In the genomic region with DNA sequence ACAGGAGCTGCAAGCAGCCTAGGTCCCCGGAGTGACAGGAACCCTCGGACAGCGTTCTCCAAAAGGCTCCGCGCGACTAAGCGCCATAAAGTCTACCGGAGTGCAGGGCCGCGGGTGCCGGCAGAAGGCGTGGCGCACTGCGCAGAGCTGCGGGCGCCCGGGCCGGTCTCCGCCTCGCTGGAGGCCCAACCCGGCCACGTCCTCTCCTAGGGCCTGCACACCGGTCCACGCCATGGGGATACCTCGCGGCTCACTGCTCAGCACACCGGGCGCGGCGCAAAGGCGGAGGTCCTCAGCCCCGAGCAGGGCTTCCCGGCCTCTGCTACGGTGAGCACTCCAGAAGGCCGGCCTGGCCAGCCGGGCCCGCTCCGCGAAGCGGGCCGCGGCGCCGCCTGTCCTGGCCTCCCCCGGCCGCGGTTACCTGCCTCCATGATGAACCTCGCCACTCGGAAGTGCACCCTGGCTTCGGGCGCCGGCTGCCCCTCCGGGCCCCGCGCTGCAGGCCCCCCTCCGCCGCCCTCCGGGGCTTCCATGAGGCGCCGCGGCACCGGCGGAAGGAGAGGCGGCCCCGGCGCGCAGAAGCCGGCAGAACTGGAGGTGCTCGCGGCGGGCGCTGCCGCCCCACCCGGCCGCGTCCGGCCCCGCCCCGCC, we compare ENCODE assay signal across 8 cellular contexts. TPM values are rescaled to one million over a fixed set of nuclear protein-coding genes. Genes with fewer than 3 reads are reported as not detected.
DNase-seq lines count a peak whose midpoint lies in the region; ATAC-seq and TF ChIP-seq lines count a peak whose summit lies in the region.

TSS of gene CCNQ (minus strand) at position 599 of the 651 bp plus-strand sequence. CDS start at position 533, 66 bp downstream.

- H3K27me3 ChIP-seq in H9 (ENCODE audit: insufficient read depth, low read length) (no peaks in the 10 kb centered on the region), neuron (ENCODE audit: insufficient read depth, low read length) (peaks cover 2% of the 10 kb centered on the region)

- WGBS in H9 (ENCODE audit: extremely low coverage, insufficient read length, low lambda C conversion rate), result no CpG with 5 or more reads among the region's 79 CpGs

- H3K9me3 ChIP-seq in H9 (ENCODE audit: control insufficient read depth, low read depth, low read length) (peaks cover 33% of the 10 kb centered on the region), neuron (ENCODE audit: low read length) (no peaks in the 10 kb centered on the region)

- peak within 1 kb of the TSS; percentile 89 for H3K4me2 ChIP-seq in H9 (ENCODE audit: insufficient read depth, insufficient read length, low read length)

- no peak within 1 kb of the TSS for H2BK12ac ChIP-seq in H9 (ENCODE audit: insufficient read length, low read depth, low read length)

- H3K23ac ChIP-seq in H9 (ENCODE audit: insufficient read length, low read depth, low read length), result no peak within 1 kb of the TSS

- H2BK20ac ChIP-seq in H9 (ENCODE audit: low read depth, low read length, poor library complexity, severe bottlenecking), result no peak within 1 kb of the TSS

- H3K56ac ChIP-seq in H9 (ENCODE audit: insufficient read length, low read depth, low read length), result no peak within 1 kb of the TSS

- H4K20me1 ChIP-seq in H9 (ENCODE audit: control insufficient read depth, insufficient read depth, insufficient read length), result peaks cover 2% of the 10 kb centered on the region

- no peak within 1 kb of the TSS for H2BK5ac ChIP-seq in H9 (ENCODE audit: insufficient read length, low read length)

- H2BK15ac ChIP-seq in H9 (ENCODE audit: low read depth, low read length), result no peak within 1 kb of the TSS

- no peak within 1 kb of the TSS for H3K14ac ChIP-seq in H9 (ENCODE audit: insufficient read depth, low read length)

- ATAC-seq in GM18502 (IDR thresholded peaks at IDR 0.05; ENCODE audit: poor library complexity, unreplicated experiment), result peak; percentile 49

- no peaks in the 10 kb centered on the region for H3K79me1 ChIP-seq in H9 (ENCODE audit: insufficient read depth, low read depth, low read length, poor library complexity, severe bottlenecking)

- H4K8ac ChIP-seq in H9 (replicated peaks; ENCODE audit: insufficient read length, low read depth, low read length), result no peak within 1 kb of the TSS

- H3K4me3 ChIP-seq in foreskin fibroblast (ENCODE audit: low read depth in 1 of 2, low read length in 2 of 2) (peak within 1 kb of the TSS; percentile 65 to 76), neuron (ENCODE audit: low read length) (peak within 1 kb of the TSS; percentile 84)

- peaks cover 8 to 10% of the 10 kb centered on the region in 2 experiments for H3K4me1 Mint-ChIP-seq in H9

- H3K9ac ChIP-seq in H9 (ENCODE audit: extremely low read depth, insufficient read length, low read length), result no peak within 1 kb of the TSS

- no peak within 1 kb of the TSS for H2AK5ac ChIP-seq in H9 (ENCODE audit: insufficient read length, low read length)

- H3T11ph ChIP-seq in H9 (ENCODE audit: low read length), result no peak within 1 kb of the TSS

- no peak within 1 kb of the TSS for H3K18ac ChIP-seq in H9 (ENCODE audit: insufficient read length, low read depth, low read length)

- peak; percentile 33 for DNase-seq in H9
- peak; percentile 43 for DNase-seq in M059J (ENCODE audit: low read depth)
- DNase-seq in activated CD8-positive, alpha-beta memory T cell treated with anti-CD3 and anti-CD28 coated beads, Interleukin-2, amount 50 U/mL, for 4 hours, result peak; percentile 25
- peak in 1 of 2 donors; percentile 53 for DNase-seq in foreskin fibroblast
- DNase-seq in NCI-H2029 (lab: John Stamatoyannopoulos, UW), result no peak
- DNase-seq in DMS79 (lab: John Stamatoyannopoulos, UW), result no peak

- peak within 1 kb of the TSS; percentile 76 to 87 for H3K4me3 Mint-ChIP-seq in H9

- no peak within 1 kb of the TSS for H4K5ac ChIP-seq in H9 (ENCODE audit: insufficient read length, low read depth, low read length)

- peaks cover 11 to 26% (median 24%) of the 10 kb centered on the region in 3 experiments for H3K36me3 Mint-ChIP-seq in H9 (ENCODE audit: insufficient read depth in 1 of 3, low read depth in 3 of 3)

- peaks cover 14% of the 10 kb centered on the region for H3K23me2 ChIP-seq in H9 (ENCODE audit: insufficient read length, low read depth, low read length, poor library complexity, severe bottlenecking)

- TF ChIP-seq CTCF in H9 (conservative IDR thresholded peaks at IDR 0.05) (no peak), foreskin fibroblast (IDR thresholded peaks at IDR 0.05; ENCODE audit: low read depth, low read length) (no peak)

- no peak within 1 kb of the TSS; a peak in 1 of 7 replicates for H3K27ac Mint-ChIP-seq in H9

- H3K79me2 ChIP-seq in H9 (ENCODE audit: insufficient read depth, low read length), result no peaks in the 10 kb centered on the region

- peaks cover 5% of the 10 kb centered on the region for H3K36me3 ChIP-seq in neuron (ENCODE audit: insufficient read depth, low read length)

- peaks cover 77% of the 10 kb centered on the region in 2 experiments for H3K9me3 Mint-ChIP-seq in H9

- no peak within 1 kb of the TSS for H2BK120ac ChIP-seq in H9 (ENCODE audit: low read depth, low read length, poor library complexity, severe bottlenecking)

- H3K27me3 Mint-ChIP-seq in H9 (ENCODE audit: low read depth), result peaks cover 19% of the 10 kb centered on the region

- no peak within 1 kb of the TSS for H3K27ac ChIP-seq in H9 (ENCODE audit: insufficient read length, low read depth, low read length)

- H3K4ac ChIP-seq in H9 (ENCODE audit: low read depth, low read length), result no peak within 1 kb of the TSS

- H4K91ac ChIP-seq in H9 (ENCODE audit: insufficient read length, low read depth, low read length), result no peak within 1 kb of the TSS

- H2AFZ ChIP-seq in H9 (ENCODE audit: low read length) (no peak within 1 kb of the TSS), neuron (ENCODE audit: low read depth, low read length) (no peak within 1 kb of the TSS)

- H3K4me1 ChIP-seq in H9 (ENCODE audit: insufficient read depth, low read length), result no peaks in the 10 kb centered on the region
- H3K4me1 ChIP-seq in neuron (ENCODE audit: insufficient read depth, low read length), result peaks cover 5% of the 10 kb centered on the region

RNA-seq across cellular contexts. Expression of gene CCNQ, which starts in this region (rescaled TPM):
- total RNA-seq in H9 (2021), result 16.1 and 18.4 TPM in 2 replicates
- 45.8 and 52.7 TPM in 2 replicates for total RNA-seq in M059J (2014; rRNA removed; shearing (Covaris generic))

Comparison
In these comparisons a context has a peak if more than half of its experiments do, and no peak if none do; other contexts are left out.
1. DNase-seq: peak in H9 (single experiment), M059J (single experiment) and activated CD8-positive, alpha-beta memory T cell treated with anti-CD3 and anti-CD28 coated beads, Interleukin-2, amount 50 U/mL, for 4 hours (single experiment); none in NCI-H2029 (single experiment) and DMS79 (single experiment).